ENCODE assay signal across 1 cellular context in genomic region chr9:134944916-134945315, GRCh38.
TF ChIP-seq lines count a peak whose summit lies in the region.

No MANE protein-coding gene starts in this region.

TF ChIP-seq in IMR-90, 13 proteins besides CTCF, POLR2A, EP300 and RAD21:
- no peak for TF ChIP-seq RFX5 (IDR thresholded peaks at IDR 0.05; ENCODE audit: low read depth, low read length)
- TF ChIP-seq BHLHE40 (IDR thresholded peaks at IDR 0.05; ENCODE audit: low read depth, low read length): no peak
- TF ChIP-seq FOS (IDR thresholded peaks at IDR 0.05; ENCODE audit: low read depth, low read length): no peak
- TF ChIP-seq CEBPB (IDR thresholded peaks at IDR 0.05; ENCODE audit: low read depth, low read length): no peak
- TF ChIP-seq USF2 (IDR thresholded peaks at IDR 0.05; ENCODE audit: low read depth, low read length): no peak
- no peak for TF ChIP-seq NFE2L2 (IDR thresholded peaks at IDR 0.05; ENCODE audit: low read depth, low read length)
- TF ChIP-seq RCOR1 (IDR thresholded peaks at IDR 0.05; ENCODE audit: insufficient replicate concordance, low read length): no peak
- no peak for TF ChIP-seq ELK1 (IDR thresholded peaks at IDR 0.05; ENCODE audit: borderline replicate concordance, low read depth, low read length)
- TF ChIP-seq MAFK (IDR thresholded peaks at IDR 0.05; ENCODE audit: low read depth, low read length): no peak
- no peak for TF ChIP-seq MAZ (IDR thresholded peaks at IDR 0.05; ENCODE audit: borderline replicate concordance, low read depth, low read length)
